Comparison of ENCODE assay signal across 27 cellular contexts in genomic region chr16:6266703-6267102, GRCh38.
"Had no signal": no experiment of that assay in that cellular context is flagged by ENCODE, and none has a peak within 500 bp of the region (broad histone marks: within the 10 kb centered on the region; RNA-seq: fewer than 3 reads in every experiment).

No MANE protein-coding gene starts in this region.

- H3K27ac ChIP-seq: colonic mucosa, coronary artery, epithelial cell of prostate, esophagus squamous epithelium, foreskin keratinocyte, gastrocnemius medialis, gastroesophageal sphincter, heart left ventricle, heart right ventricle had no signal

- FAIRE-seq: colon, endometrium, endothelial cell of umbilical vein, frontal cortex had no signal

- H3K4me3 ChIP-seq: colonic mucosa, coronary artery, dorsolateral prefrontal cortex, esophagus squamous epithelium, gastrocnemius medialis, gastroesophageal sphincter, heart left ventricle, heart right ventricle had no signal

- DNase-seq: colonic mucosa; cortex of kidney; dermis blood vessel endothelial cell; dorsolateral prefrontal cortex; effector CD4-positive, alpha-beta T cell; effector CD8-positive, alpha-beta T cell; effector memory CD4-positive, alpha-beta T cell; effector memory CD8-positive, alpha-beta T cell; endodermal cell; erythroblast; esophagus squamous epithelium; foreskin fibroblast; foreskin keratinocyte; foreskin melanocyte; gastrocnemius medialis; glutamatergic neuron; head of caudate nucleus; heart left ventricle; heart right ventricle had no signal

- ATAC-seq: effector memory CD8-positive, alpha-beta T cell; esophagus mucosa; foreskin keratinocyte; gastrocnemius medialis; gastroesophageal sphincter; heart left ventricle; heart right ventricle had no signal

- H3K4me1 ChIP-seq: colonic mucosa, esophagus squamous epithelium, foreskin keratinocyte, gastrocnemius medialis, gastroesophageal sphincter, heart left ventricle, heart right ventricle had no signal

- H3K36me3 ChIP-seq: colonic mucosa, esophagus squamous epithelium, gastrocnemius medialis, gastroesophageal sphincter, heart left ventricle, heart right ventricle had no signal

- H3K27me3 ChIP-seq: colonic mucosa, esophagus squamous epithelium, foreskin keratinocyte, gastrocnemius medialis, gastroesophageal sphincter, heart left ventricle had no signal

- H3K9me3 ChIP-seq: colonic mucosa, esophagus squamous epithelium, gastrocnemius medialis, gastroesophageal sphincter, heart left ventricle had no signal
